Comparison of ENCODE assay signal across 1 cellular context in the genomic region with DNA sequence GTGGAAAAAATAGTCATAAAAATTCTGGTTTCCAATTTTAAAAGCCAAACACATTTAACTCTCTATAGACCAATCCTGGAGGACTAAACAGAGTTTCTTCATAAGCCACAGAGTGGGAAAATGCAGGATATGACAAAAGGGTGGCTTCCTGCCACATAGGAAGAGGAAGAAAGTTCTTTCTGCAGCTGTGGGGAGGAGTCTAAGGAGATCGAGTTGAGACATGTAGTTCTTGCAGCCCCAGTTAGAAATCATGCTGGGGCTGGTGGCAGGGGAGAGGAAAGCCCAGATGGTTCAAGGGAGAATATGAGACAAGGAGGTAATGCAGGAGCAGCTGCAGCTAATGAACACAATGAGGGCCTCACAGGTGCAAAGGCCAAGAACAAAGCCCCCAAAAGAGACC.
TF ChIP-seq lines count a peak whose summit lies in the region.

No MANE protein-coding gene starts in this region.

TF ChIP-seq in WTC11, 78 proteins besides CTCF, POLR2A, EP300 and RAD21 (continued from another document):
- TF ChIP-seq, protein P1, sequence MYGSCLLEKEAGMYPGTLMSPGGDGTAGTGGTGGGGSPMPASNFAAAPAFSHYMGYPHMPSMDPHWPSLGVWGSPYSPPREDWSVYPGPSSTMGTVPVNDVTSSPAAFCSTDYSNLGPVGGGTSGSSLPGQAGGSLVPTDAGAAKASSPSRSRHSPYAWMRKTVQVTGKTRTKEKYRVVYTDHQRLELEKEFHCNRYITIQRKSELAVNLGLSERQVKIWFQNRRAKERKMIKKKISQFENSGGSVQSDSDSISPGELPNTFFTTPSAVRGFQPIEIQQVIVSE (CRISPR knock-in tag; IDR thresholded peaks at IDR 0.05; ENCODE audit: borderline replicate concordance), result no peak
- TF ChIP-seq MXD4 (CRISPR knock-in tag; IDR thresholded peaks at IDR 0.05; ENCODE audit: borderline replicate concordance), result no peak
- no peak for TF ChIP-seq ETV6 (CRISPR knock-in tag; IDR thresholded peaks at IDR 0.05)
- TF ChIP-seq NFE2L1 (CRISPR knock-in tag; IDR thresholded peaks at IDR 0.05), result no peak
